In the genomic region with DNA sequence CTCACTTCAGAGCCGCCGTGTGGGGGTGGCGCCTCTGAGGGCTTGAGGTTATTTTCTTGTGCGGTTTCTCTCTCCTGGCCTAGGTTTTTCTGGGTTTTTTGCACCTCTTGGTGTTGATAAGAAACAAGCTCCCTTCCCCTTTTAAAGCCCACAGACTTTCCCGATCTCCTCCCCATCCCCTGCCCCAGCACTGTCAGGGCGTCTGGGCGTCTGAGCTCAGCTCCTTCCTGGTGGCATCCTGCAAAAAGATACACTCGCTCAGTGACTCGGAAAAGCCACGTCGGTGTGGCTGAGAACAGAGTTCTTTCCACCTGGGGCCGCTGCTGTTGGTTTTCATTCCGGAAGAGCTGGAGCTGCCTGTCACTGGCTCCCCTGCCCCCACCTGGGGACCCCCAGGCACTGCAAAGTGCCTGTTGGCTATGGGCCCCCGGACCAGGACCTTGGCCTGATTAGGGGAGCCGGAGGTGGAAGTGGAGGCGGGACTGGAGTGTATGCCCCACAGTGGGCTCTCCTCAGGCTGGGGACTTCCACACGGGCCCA, we compare ENCODE assay signal across 8 cellular contexts. TPM values are rescaled to one million over a fixed set of nuclear protein-coding genes. Genes with fewer than 3 reads are reported as not detected.
DNase-seq lines count a peak whose midpoint lies in the region; ATAC-seq, FAIRE-seq and TF ChIP-seq lines count a peak whose summit lies in the region.

No MANE protein-coding gene starts in this region.

- no peaks in the 10 kb centered on the region for H3K36me3 Mint-ChIP-seq in activated CD8-positive, alpha-beta memory T cell treated with anti-CD3 and anti-CD28 coated beads, Interleukin-2, amount 10 ng/mL, durations not matched to agents 7 days and 5 days

- peaks cover 15% of the 10 kb centered on the region for H3K4me1 Mint-ChIP-seq in activated CD8-positive, alpha-beta memory T cell treated with anti-CD3 and anti-CD28 coated beads, Interleukin-2, amount 10 ng/mL, durations not matched to agents 7 days and 5 days

- H3K9me3 Mint-ChIP-seq in activated CD8-positive, alpha-beta memory T cell treated with anti-CD3 and anti-CD28 coated beads, Interleukin-2, amount 10 ng/mL, durations not matched to agents 7 days and 5 days (ENCODE audit: low read depth), result no peaks in the 10 kb centered on the region

- H3K27me3 ChIP-seq in WERI-Rb-1 (ENCODE audit: insufficient read depth, low read depth, severe bottlenecking), result no peaks in the 10 kb centered on the region
- no peaks in the 10 kb centered on the region for H3K27me3 ChIP-seq in suprapubic skin

- TF ChIP-seq CTCF in WERI-Rb-1 (IDR thresholded peaks at IDR 0.05; ENCODE audit: low read depth, low read length) (no peak), kidney (IDR thresholded peaks at IDR 0.05; ENCODE audit: borderline replicate concordance, extremely low read depth, insufficient read depth) (no peak), suprapubic skin (IDR thresholded peaks at IDR 0.05) (no peak)

- TF ChIP-seq POLR2A in suprapubic skin (IDR thresholded peaks at IDR 0.05) (no peak), erythroblast (IDR thresholded peaks at IDR 0.05; ENCODE audit: low read length) (no peak)

- H3K4me3 Mint-ChIP-seq in activated CD8-positive, alpha-beta memory T cell treated with anti-CD3 and anti-CD28 coated beads, Interleukin-2, amount 10 ng/mL, durations not matched to agents 7 days and 5 days, result no peak overlapping the region

- 61% methylated on average over 17 of the region's 17 CpGs for WGBS in suprapubic skin

- intact Hi-C loops in kidney (cut with DNase I), result no loop called here

- H3K36me3 ChIP-seq in WERI-Rb-1 (peaks cover 38% of the 10 kb centered on the region), kidney (ENCODE audit: control insufficient read depth in 1 of 2, insufficient read depth in 2 of 2, low read length in 2 of 2) (peaks cover 0 to 6% of the 10 kb centered on the region in 2 donors), suprapubic skin (peaks cover 2% of the 10 kb centered on the region)

- peak overlapping the region; percentile 52 for H3K27ac ChIP-seq in WERI-Rb-1
- peak overlapping the region; percentile 55 to 85 for H3K27ac ChIP-seq in kidney (ENCODE audit: low read depth in 2 of 2, low read length in 2 of 2)
- peak overlapping the region; percentile 77 for H3K27ac ChIP-seq in suprapubic skin

- no peak for FAIRE-seq in kidney (lab: Jason Lieb, UNC)

- H3K4me3 ChIP-seq in WERI-Rb-1 (ENCODE audit: low read depth, low read length) (no peak overlapping the region), kidney (ENCODE audit: low read length in 2 of 2) (peak overlapping the region in 1 of 2 donors; percentile 13), suprapubic skin (peak overlapping the region; percentile 23)

- H3K27ac Mint-ChIP-seq in activated CD8-positive, alpha-beta memory T cell treated with anti-CD3 and anti-CD28 coated beads, Interleukin-2, amount 10 ng/mL, durations not matched to agents 7 days and 5 days, result no peak overlapping the region

- peak overlapping the region in 1 of 2 donors; percentile 58 for H3K9ac ChIP-seq in kidney (ENCODE audit: low read length in 2 of 2)

- no peak for TF ChIP-seq EP300 in suprapubic skin (IDR thresholded peaks at IDR 0.05)

- no peaks in the 10 kb centered on the region for H3K9me3 ChIP-seq in WERI-Rb-1 (ENCODE audit: severe bottlenecking)
- no peaks in the 10 kb centered on the region for H3K9me3 ChIP-seq in kidney (ENCODE audit: control insufficient read depth in 1 of 2, low read length in 2 of 2)
- no peaks in the 10 kb centered on the region for H3K9me3 ChIP-seq in suprapubic skin

- CTCF ChIA-PET in activated CD8-positive, alpha-beta memory T cell treated with anti-CD3 and anti-CD28 coated beads, Interleukin-2, amount 10 ng/mL, durations not matched to agents 7 days and 5 days (lab: Charles Lee), result interaction anchor here (1.1 to 3.4 kb wide), 4 partner anchors 24 to 53 kb away, joined by 3 to 14 read pairs (median 7); no protein-coding TSS in a partner anchor

- peak; percentile 34 for ATAC-seq in activated CD8-positive, alpha-beta memory T cell treated with anti-CD3 and anti-CD28 coated beads, Interleukin-2, amount 10 ng/mL, durations not matched to agents 7 days and 5 days

- H3K4me1 ChIP-seq in kidney (ENCODE audit: control insufficient read depth in 1 of 2, insufficient read depth in 1 of 2, low read depth in 1 of 2, low read length in 2 of 2), result peaks cover 46 to 69% of the 10 kb centered on the region in 2 donors
- peaks cover 82% of the 10 kb centered on the region for H3K4me1 ChIP-seq in suprapubic skin

- H3K27me3 Mint-ChIP-seq in activated CD8-positive, alpha-beta memory T cell treated with anti-CD3 and anti-CD28 coated beads, Interleukin-2, amount 10 ng/mL, durations not matched to agents 7 days and 5 days, result peaks cover 2% of the 10 kb centered on the region

- no peak for DNase-seq in activated CD8-positive, alpha-beta memory T cell treated with anti-CD3 and anti-CD28 coated beads, Interleukin-2, amount 10 ng/mL, durations not matched to agents 7 days and 5 days
- DNase-seq in activated CD8-positive, alpha-beta memory T cell treated with anti-CD3 and anti-CD28 coated beads, Interleukin-2, amount 50 U/mL, for 48 hours, result no peak
- DNase-seq in WERI-Rb-1, result no peak
- DNase-seq in kidney, result no peak
- DNase-seq in suprapubic skin (ENCODE audit: low spot score in 2 of 2), result no peak
- DNase-seq in erythroblast (lab: John Stamatoyannopoulos, UW), result no peak
- no peak for DNase-seq in COR-L47 (lab: John Stamatoyannopoulos, UW)
- no peak for DNase-seq in LoVo (ENCODE audit: low spot score)

RNA-seq across cellular contexts. Expression of gene BAIAP2, which starts 14.5 kb away (rescaled TPM):
- total RNA-seq in activated CD8-positive, alpha-beta memory T cell treated with anti-CD3 and anti-CD28 coated beads, Interleukin-2, amount 10 ng/mL, durations not matched to agents 7 days and 5 days, result 1 to 10 TPM; 4.8 to 7.0 TPM
- total RNA-seq in kidney (45.8 TPM), suprapubic skin (100 to 1,000 TPM; 214 to 283 (median 260) TPM)
- 44.5 TPM for polyA plus RNA-seq in kidney (ENCODE audit: insufficient read depth, low read depth, low replicate concordance)

RNA-seq across cellular contexts. Expression of gene CHMP6, which starts 57.8 kb away (rescaled TPM):
- total RNA-seq in activated CD8-positive, alpha-beta memory T cell treated with anti-CD3 and anti-CD28 coated beads, Interleukin-2, amount 10 ng/mL, durations not matched to agents 7 days and 5 days, result 10 to 100 TPM; 29.8 to 34.6 TPM
- total RNA-seq in kidney, result 28.0 TPM
- 34.1 TPM for polyA plus RNA-seq in kidney (ENCODE audit: insufficient read depth, low read depth, low replicate concordance)
- total RNA-seq in suprapubic skin, result 10 to 100 TPM; 17.5 to 35.6 (median 23.1) TPM
